11 cellular contexts compared by ENCODE assay signal in genomic region chr10:110664483-110665420, GRCh38. TPM values are rescaled to one million over a fixed set of nuclear protein-coding genes. Genes with fewer than 3 reads are reported as not detected.
A peak's percentile ranks its signal among the peaks of the same experiment; 100 is the strongest.
DNase-seq lines count a peak whose midpoint lies in the region; ATAC-seq and TF ChIP-seq lines count a peak whose summit lies in the region.
"Had no signal": no experiment of that assay in that cellular context is flagged by ENCODE, and none has a peak within 500 bp of the region (broad histone marks: within the 10 kb centered on the region; RNA-seq: fewer than 3 reads in every experiment).

No MANE protein-coding gene starts in this region.

- ATAC-seq in GM21619 (IDR thresholded peaks at IDR 0.05; ENCODE audit: unreplicated experiment) (no peak), GM18511 (IDR thresholded peaks at IDR 0.05; ENCODE audit: unreplicated experiment) (no peak)
- ATAC-seq: stimulated activated naive CD8-positive, alpha-beta T cell treated with anti-CD3 and anti-CD28 coated beads, Interleukin-15, amount 100 ng/mL, for 72 hours had no signal

- no peaks in the 10 kb centered on the region for H3K27me3 ChIP-seq in effector memory CD4-positive, alpha-beta T cell (replicated peaks; ENCODE audit: control insufficient read depth, insufficient read depth, low read length, poor library complexity, severe bottlenecking)

- no peak overlapping the region for H3K27ac ChIP-seq in effector memory CD4-positive, alpha-beta T cell (ENCODE audit: insufficient read depth, low read length, poor library complexity, severe bottlenecking)

- peak overlapping the region; percentile 65 for H3K27ac Mint-ChIP-seq in osteocyte (ENCODE audit: unreplicated experiment)
- H3K27ac Mint-ChIP-seq: stimulated activated naive CD8-positive, alpha-beta T cell treated with anti-CD3 and anti-CD28 coated beads, Interleukin-15, amount 100 ng/mL, for 72 hours had no signal

- no peaks in the 10 kb centered on the region for H3K4me1 ChIP-seq in effector memory CD4-positive, alpha-beta T cell (ENCODE audit: control insufficient read depth, insufficient read depth, low read length, poor library complexity, severe bottlenecking)

- H3K9me3 Mint-ChIP-seq in osteocyte (ENCODE audit: unreplicated experiment): no peaks in the 10 kb centered on the region
- H3K9me3 Mint-ChIP-seq: stimulated activated naive CD8-positive, alpha-beta T cell treated with anti-CD3 and anti-CD28 coated beads, Interleukin-15, amount 100 ng/mL, for 72 hours had no signal

- TF ChIP-seq CTCF in osteocyte (IDR thresholded peaks at IDR 0.05): no peak

- H3K36me3 ChIP-seq in effector memory CD4-positive, alpha-beta T cell (ENCODE audit: control insufficient read depth, insufficient read depth, low read length): no peaks in the 10 kb centered on the region

- H3K4me3 ChIP-seq in effector memory CD4-positive, alpha-beta T cell (ENCODE audit: insufficient read depth, low read depth, low read length, poor library complexity, severe bottlenecking): no peak overlapping the region

- peaks cover 22% of the 10 kb centered on the region for H3K4me1 Mint-ChIP-seq in osteocyte (ENCODE audit: unreplicated experiment)

- no peaks in the 10 kb centered on the region for H3K27me3 Mint-ChIP-seq in osteocyte (ENCODE audit: unreplicated experiment)

- no peaks in the 10 kb centered on the region for H3K9me3 ChIP-seq in effector memory CD4-positive, alpha-beta T cell (ENCODE audit: control insufficient read depth, low read length)

- DNase-seq in EH (ENCODE audit: low read depth) (peak; percentile 92), MV-4-11 (lab: John Stamatoyannopoulos, UW) (peak; percentile 39), dedifferentiated amniotic fluid mesenchymal stem cell (ENCODE audit: extremely low spot score) (peak; percentile 74), osteocyte (ENCODE audit: extremely low spot score, unreplicated experiment) (no peak), NCI-H526 (lab: John Stamatoyannopoulos, UW) (no peak)
- DNase-seq in effector memory CD4-positive, alpha-beta T cell: no peak
- DNase-seq: activated naive CD4-positive, alpha-beta T cell treated with Interleukin-2 at 50 U/mL for 16 hours; NCI-H1694 treated with DMSO at 0.1 percent for 48 hours; stimulated activated naive CD8-positive, alpha-beta T cell treated with anti-CD3 and anti-CD28 coated beads, Interleukin-15, amount 100 ng/mL, for 72 hours had no signal

- no peak overlapping the region for H3K4me3 Mint-ChIP-seq in osteocyte (ENCODE audit: unreplicated experiment)
- H3K4me3 Mint-ChIP-seq: stimulated activated naive CD8-positive, alpha-beta T cell treated with anti-CD3 and anti-CD28 coated beads, Interleukin-15, amount 100 ng/mL, for 72 hours had no signal

- no peaks in the 10 kb centered on the region for H3K36me3 Mint-ChIP-seq in osteocyte (ENCODE audit: unreplicated experiment)

RNA-seq across cellular contexts. Expression of gene RBM20, which starts 20.6 kb away (rescaled TPM):
- total RNA-seq in osteocyte: 1.6 and 2.3 TPM in 2 replicates

Comparison
In these comparisons a context has a peak if more than half of its experiments do, and no peak if none do; other contexts are left out.
1. DNase-seq: peak in EH (single experiment), MV-4-11 (single experiment) and dedifferentiated amniotic fluid mesenchymal stem cell (single experiment); none in osteocyte (single experiment), NCI-H526 (0 of 2) and effector memory CD4-positive, alpha-beta T cell (0 of 3).